ENCODE assay signal across 8 cellular contexts in genomic region chr19:17719730-17720486, GRCh38. TPM values are rescaled to one million over a fixed set of nuclear protein-coding genes. Genes with fewer than 3 reads are reported as not detected.
A peak's percentile ranks its signal among the peaks of the same experiment; 100 is the strongest.
DNase-seq lines count a peak whose midpoint lies in the region; ATAC-seq and TF ChIP-seq lines count a peak whose summit lies in the region.

No MANE protein-coding gene starts in this region.

- H3K27ac ChIP-seq in VCaP (peak overlapping the region; percentile 87), cingulate gyrus (ENCODE audit: low read depth, low read length) (peak overlapping the region; percentile 65), muscle layer of duodenum (ENCODE audit: low read length) (peak overlapping the region; percentile 23), thyroid gland (peak overlapping the region in 2 of 3 donors; percentile 44 to 66)

- H3K4me1 ChIP-seq in muscle layer of duodenum (ENCODE audit: control insufficient read depth in 1 of 2, insufficient read depth in 2 of 2, low read length in 2 of 2) (peaks cover 19 to 38% of the 10 kb centered on the region in 2 donors), thyroid gland (peaks cover 22 to 43% of the 10 kb centered on the region in 2 donors)

- 7 to 16% methylated on average over 8 to 26 of the region's 39 CpGs for WGBS in thyroid gland, 2 donors

- no peaks in the 10 kb centered on the region for H3K9me3 ChIP-seq in muscle layer of duodenum (ENCODE audit: control insufficient read depth in 1 of 2, low read length in 2 of 2)
- no peaks in the 10 kb centered on the region for H3K9me3 ChIP-seq in thyroid gland

- H3K27me3 ChIP-seq in muscle layer of duodenum (ENCODE audit: low read depth, low read length) (no peaks in the 10 kb centered on the region), thyroid gland (no peaks in the 10 kb centered on the region)

- H3K4me3 ChIP-seq in GM12875 (ENCODE audit: low read depth, low read length): peak overlapping the region; percentile 82
- peak overlapping the region; percentile 85 to 98 for H3K4me3 ChIP-seq in muscle layer of duodenum (ENCODE audit: low read depth in 1 of 2, low read length in 2 of 2)
- peak overlapping the region; percentile 69 to 93 (median 81) for H3K4me3 ChIP-seq in thyroid gland (replicated peaks in 1 of 3)

- intact Hi-C loops in thyroid gland (cut with DNase I): no loop called here

- DNase-seq in thyroid gland (peak; percentile 44 to 54), NCI-H2227 (lab: John Stamatoyannopoulos, UW; ENCODE audit: unreplicated experiment) (no peak)

- TF ChIP-seq CTCF in GM12875 (IDR thresholded peaks at IDR 0.05; ENCODE audit: borderline replicate concordance, insufficient read depth, low read depth, low read length) (no peak), VCaP (conservative IDR thresholded peaks at IDR 0.05) (no peak), thyroid gland (IDR thresholded peaks at IDR 0.05) (no peak)

- peak; percentile 31 for ATAC-seq in HG02970 (IDR thresholded peaks at IDR 0.05; ENCODE audit: low FRiP score, unreplicated experiment)
- ATAC-seq in GM21717 (IDR thresholded peaks at IDR 0.05; ENCODE audit: unreplicated experiment): no peak

- TF ChIP-seq POLR2A in thyroid gland (IDR thresholded peaks at IDR 0.05): no peak

- peaks cover 7 to 12% of the 10 kb centered on the region in 2 donors for H3K36me3 ChIP-seq in muscle layer of duodenum (ENCODE audit: control insufficient read depth in 1 of 2, insufficient read depth in 2 of 2, low read length in 2 of 2)
- no peaks in the 10 kb centered on the region for H3K36me3 ChIP-seq in thyroid gland

RNA-seq across cellular contexts. Expression of gene MAP1S, which starts 0.6 kb away (rescaled TPM):
- 10 to 100 TPM; 17.9 to 35.5 (median 27.9) TPM for total RNA-seq in thyroid gland

RNA-seq across cellular contexts. Expression of gene FCHO1, which starts 31.4 kb away (rescaled TPM):
- total RNA-seq in thyroid gland: 1 to 10 TPM in 1 of 4 donors, under 1 TPM in 2, not detected in 1; 0.40 to 1.6 (median 0.67) TPM

RNA-seq across cellular contexts. Expression of gene UNC13A, which starts 31.8 kb away (rescaled TPM):
- total RNA-seq in thyroid gland: 1 to 10 TPM in 1 of 4 donors, under 1 TPM in 3; under 0.01 to 2.7 (median 0.21) TPM

Comparison
In these comparisons a context has a peak if more than half of its experiments do, and no peak if none do; other contexts are left out.
1. H3K27ac ChIP-seq: peak in every context shown above with its lines; median percentile 87 in VCaP; 65 in cingulate gyrus; 55 in thyroid gland; 23 in muscle layer of duodenum.